In genomic region chr22:40626826-40627225, GRCh38 we compare ENCODE assay signal across 30 cellular contexts. TPM values are rescaled to one million over a fixed set of nuclear protein-coding genes. Genes with fewer than 3 reads are reported as not detected.
DNase-seq lines count a peak whose midpoint lies in the region; ATAC-seq and TF ChIP-seq lines count a peak whose summit lies in the region.
"Had no signal": no experiment of that assay in that cellular context is flagged by ENCODE, and none has a peak within 500 bp of the region (broad histone marks: within the 10 kb centered on the region; RNA-seq: fewer than 3 reads in every experiment).

No MANE protein-coding gene starts in this region.

- H3K4me1 Mint-ChIP-seq in MCF 10A (ENCODE audit: insufficient read depth, unreplicated experiment) (peaks cover 36% of the 10 kb centered on the region), WTC11 (peaks cover 19% of the 10 kb centered on the region)
- peaks cover 55% of the 10 kb centered on the region for H3K4me1 Mint-ChIP-seq in stimulated activated memory B cell treated with anti-CD40 and anti-IgM and Interleukin-4, amounts not matched to agents 10 μg/mL and 1 μg/mL and 100 μg/mL, for 72 hours

- POLR2A ChIA-PET in MCF 10A (lab: Yijun Ruan, JAX) (interaction anchor here (0.9 to 3.2 kb wide), 14 partner anchors 10 to 190 kb away, joined by 3 to 32 read pairs (median 6); partner anchors contain the start of gene MRTFA), WTC11 (lab: Charles Lee) (no interaction called here)

- WGBS in mammary epithelial cell (ENCODE audit: low coverage, missing lambda C conversion rate): 100% methylated on average over 1 of the region's 1 CpG
- WGBS in suprapubic skin: 100% methylated on average over 1 of the region's 1 CpG

- H3K4me3 Mint-ChIP-seq in MCF 10A (ENCODE audit: unreplicated experiment) (no peak overlapping the region), WTC11 (no peak overlapping the region)
- no peak overlapping the region for H3K4me3 Mint-ChIP-seq in stimulated activated memory B cell treated with anti-CD40 and anti-IgM and Interleukin-4, amounts not matched to agents 10 μg/mL and 1 μg/mL and 100 μg/mL, for 72 hours
- H3K4me3 Mint-ChIP-seq: CD14-positive monocyte; CD8-positive, alpha-beta memory T cell had no signal

- peaks cover 95% of the 10 kb centered on the region for H3K79me2 ChIP-seq in mammary epithelial cell (ENCODE audit: insufficient read depth, low read length)

- no peaks in the 10 kb centered on the region for H3K36me3 Mint-ChIP-seq in MCF 10A (ENCODE audit: insufficient read depth, unreplicated experiment)
- peaks cover 9% of the 10 kb centered on the region for H3K36me3 Mint-ChIP-seq in WTC11
- H3K36me3 Mint-ChIP-seq in stimulated activated memory B cell treated with anti-CD40 and anti-IgM and Interleukin-4, amounts not matched to agents 10 μg/mL and 1 μg/mL and 100 μg/mL, for 72 hours: peaks cover 13% of the 10 kb centered on the region

- H3K9me3 ChIP-seq in mammary epithelial cell (replicated peaks; ENCODE audit: insufficient read depth, low read length) (no peaks in the 10 kb centered on the region), suprapubic skin (no peaks in the 10 kb centered on the region)
- H3K9me3 ChIP-seq: BE2C had no signal

- no TSS peak for BruUV-seq in MCF 10A (replicated peaks; lab: Mats Ljungman, UMichigan)
- no TSS peak for BruUV-seq in mammary epithelial cell (replicated peaks; lab: Mats Ljungman, UMichigan)

- H3K9ac ChIP-seq in mammary epithelial cell (ENCODE audit: insufficient read depth, low read length): no peak overlapping the region

- in situ Hi-C loops in mammary epithelial cell (cut with MboI; ENCODE audit: low sequenced_read_pairs in 2 of 2): no loop called here

- H3K27me3 Mint-ChIP-seq in MCF 10A (ENCODE audit: insufficient read depth, unreplicated experiment): no peaks in the 10 kb centered on the region
- H3K27me3 Mint-ChIP-seq in WTC11 (ENCODE audit: low read depth): no peaks in the 10 kb centered on the region
- no peaks in the 10 kb centered on the region for H3K27me3 Mint-ChIP-seq in stimulated activated memory B cell treated with anti-CD40 and anti-IgM and Interleukin-4, amounts not matched to agents 10 μg/mL and 1 μg/mL and 100 μg/mL, for 72 hours
- H3K27me3 Mint-ChIP-seq: CD8-positive, alpha-beta memory T cell had no signal

- H3K27ac Mint-ChIP-seq in MCF 10A (ENCODE audit: low read depth, unreplicated experiment) (peak overlapping the region; percentile 65), WTC11 (peak overlapping the region; percentile 60; the same call in 1 of the 2 replicates)
- H3K27ac Mint-ChIP-seq in stimulated activated memory B cell treated with anti-CD40 and anti-IgM and Interleukin-4, amounts not matched to agents 10 μg/mL and 1 μg/mL and 100 μg/mL, for 72 hours: no peak overlapping the region

- dilution Hi-C loops in mammary epithelial cell (cut with HindIII; ENCODE audit: low sequenced_read_pairs): loop anchor here (5.0 kb wide), 1 partner anchor 60 kb away; no protein-coding TSS in a partner anchor

- CTCF ChIA-PET in MCF 10A (lab: Yijun Ruan, JAX) (interaction anchor here (0.8 to 1.1 kb wide), 4 partner anchors 8 to 190 kb away, joined by 3 to 6 read pairs (median 3); no protein-coding TSS in a partner anchor), mammary epithelial cell (lab: Charles Lee; ENCODE audit: low non-redundant PET) (no interaction called here), WTC11 (lab: Charles Lee) (no interaction called here)

- H3K4me2 ChIP-seq in mammary epithelial cell (ENCODE audit: insufficient read depth, low read depth, low read length): no peak overlapping the region
- H3K4me2 ChIP-seq: PC-9 had no signal

- no peak for TF ChIP-seq EP300 in suprapubic skin (IDR thresholded peaks at IDR 0.05)

- intact Hi-C loops in MCF 10A (cut with micrococcal nuclease): no loop called here
- intact Hi-C loops in mammary epithelial cell (cut with micrococcal nuclease): no loop called here

- H3K4me1 ChIP-seq in mammary epithelial cell (ENCODE audit: insufficient read depth, low read length) (peaks cover 22% of the 10 kb centered on the region), suprapubic skin (peaks cover 30% of the 10 kb centered on the region)
- H3K4me1 ChIP-seq: BE2C had no signal

- no peak overlapping the region for H2AFZ ChIP-seq in mammary epithelial cell (ENCODE audit: low read depth, low read length)
- H2AFZ ChIP-seq: PC-9 had no signal

- H3K4me3 ChIP-seq in mammary epithelial cell (replicated peaks in 1 of 3; ENCODE audit: insufficient read depth in 1 of 3, low read depth in 2 of 3, low read length in 3 of 3) (no peak overlapping the region), suprapubic skin (no peak overlapping the region)
- H3K4me3 ChIP-seq: K562, PC-9 had no signal

- H3K27me3 ChIP-seq in mammary epithelial cell (ENCODE audit: insufficient read depth, low read length) (no peaks in the 10 kb centered on the region), suprapubic skin (no peaks in the 10 kb centered on the region)
- H3K27me3 ChIP-seq: BE2C had no signal

- H3K36me3 ChIP-seq in mammary epithelial cell (ENCODE audit: insufficient read depth, low read length): no peaks in the 10 kb centered on the region
- no peaks in the 10 kb centered on the region for H3K36me3 ChIP-seq in suprapubic skin
- H3K36me3 ChIP-seq: BE2C had no signal

- peaks cover 9% of the 10 kb centered on the region for H3K9me3 Mint-ChIP-seq in MCF 10A (ENCODE audit: unreplicated experiment)
- H3K9me3 Mint-ChIP-seq in WTC11: peaks cover 10% of the 10 kb centered on the region
- peaks cover 7% of the 10 kb centered on the region for H3K9me3 Mint-ChIP-seq in stimulated activated memory B cell treated with anti-CD40 and anti-IgM and Interleukin-4, amounts not matched to agents 10 μg/mL and 1 μg/mL and 100 μg/mL, for 72 hours

- no peak overlapping the region for H3K27ac ChIP-seq in mammary epithelial cell (ENCODE audit: insufficient read depth, low read depth, low read length)
- H3K27ac ChIP-seq in suprapubic skin: no peak overlapping the region
- H3K27ac ChIP-seq: 22Rv1, PC-9 had no signal

- DNase-seq in MCF 10A (ENCODE audit: unreplicated experiment) (no peak), mammary epithelial cell (no peak), WTC11 (ENCODE audit: low spot score) (no peak), fibroblast of peridontal ligament (ENCODE audit: extremely low read depth) (peak; percentile 35), SK-N-DZ (ENCODE audit: low spot score) (no peak), suprapubic skin (ENCODE audit: low spot score in 2 of 2) (no peak)
- DNase-seq: BE2C; CD8-positive, alpha-beta memory T cell; DMS 273 treated with DMSO at 0.1 percent for 48 hours; DMS79 treated with DMSO at 0.1 percent for 48 hours; Kasumi-1; MV-4-11; NCI-H1105; NCI-H1436 treated with DMSO at 0.1 percent for 48 hours; NCI-H187 treated with DMSO at 0.1 percent for 48 hours; NCI-H2171 treated with DMSO at 0.1 percent for 48 hours; NCI-H345; NCI-H524; NCI-H82; NK-92 treated with Interleukin-12 subunit alpha and Interleukin-12 subunit beta, amount 100 ng/mL, for 24 hours; PC-9; SHP77 had no signal

- H4K20me1 ChIP-seq in mammary epithelial cell (ENCODE audit: insufficient read depth, low read length): no peaks in the 10 kb centered on the region

- no peak for TF ChIP-seq POLR2A in suprapubic skin (IDR thresholded peaks at IDR 0.05)

- no peak for ATAC-seq in WTC11
- ATAC-seq in HG03139 (IDR thresholded peaks at IDR 0.05; ENCODE audit: unreplicated experiment): no peak
- no peak for ATAC-seq in stimulated activated memory B cell treated with anti-CD40 and anti-IgM and Interleukin-4, amounts not matched to agents 10 μg/mL and 1 μg/mL and 100 μg/mL, for 72 hours
- ATAC-seq: HepG2 had no signal

- no peak for TF ChIP-seq CTCF in MCF 10A (IDR thresholded peaks at IDR 0.05; ENCODE audit: unreplicated experiment)
- no peak for TF ChIP-seq CTCF in mammary epithelial cell (conservative IDR thresholded peaks at IDR 0.05 in 1 of 2, IDR thresholded peaks at IDR 0.05 in 1 of 2; ENCODE audit: extremely low read depth in 1 of 2, insufficient read depth in 1 of 2, low read depth in 1 of 2, low read length in 2 of 2)
- TF ChIP-seq CTCF in WTC11 (IDR thresholded peaks at IDR 0.05): no peak
- TF ChIP-seq CTCF in suprapubic skin (IDR thresholded peaks at IDR 0.05): no peak

TF ChIP-seq in WTC11, 78 proteins besides CTCF, POLR2A, EP300 and RAD21 (continues in another document):
- TF ChIP-seq, protein P1, sequence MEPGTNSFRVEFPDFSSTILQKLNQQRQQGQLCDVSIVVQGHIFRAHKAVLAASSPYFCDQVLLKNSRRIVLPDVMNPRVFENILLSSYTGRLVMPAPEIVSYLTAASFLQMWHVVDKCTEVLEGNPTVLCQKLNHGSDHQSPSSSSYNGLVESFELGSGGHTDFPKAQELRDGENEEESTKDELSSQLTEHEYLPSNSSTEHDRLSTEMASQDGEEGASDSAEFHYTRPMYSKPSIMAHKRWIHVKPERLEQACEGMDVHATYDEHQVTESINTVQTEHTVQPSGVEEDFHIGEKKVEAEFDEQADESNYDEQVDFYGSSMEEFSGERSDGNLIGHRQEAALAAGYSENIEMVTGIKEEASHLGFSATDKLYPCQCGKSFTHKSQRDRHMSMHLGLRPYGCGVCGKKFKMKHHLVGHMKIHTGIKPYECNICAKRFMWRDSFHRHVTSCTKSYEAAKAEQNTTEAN (CRISPR knock-in tag; IDR thresholded peaks at IDR 0.05): no peak
- TF ChIP-seq HMGA2 (CRISPR knock-in tag; IDR thresholded peaks at IDR 0.05): no peak
- TF ChIP-seq ZNF121 (CRISPR knock-in tag; IDR thresholded peaks at IDR 0.05): no peak
- TF ChIP-seq ZNF232 (CRISPR knock-in tag; IDR thresholded peaks at IDR 0.05): no peak
- no peak for TF ChIP-seq ZNF671 (CRISPR knock-in tag; IDR thresholded peaks at IDR 0.05)

RNA-seq across cellular contexts. Expression of gene MRTFA, which starts 9.7 kb away (rescaled TPM):
- total RNA-seq in MCF 10A (2022) (47.2 and 52.7 TPM in 2 replicates), mammary epithelial cell (10 to 100 TPM; 51.0 to 75.7 TPM), WTC11 (2021) (39.7 to 49.8 TPM (median 48.4 TPM) in 3 replicates), suprapubic skin (100 to 1,000 TPM in 1 of 4 donors, 10 to 100 TPM in 3; 81.6 to 109 (median 94.5) TPM)
- polyA plus RNA-seq in mammary epithelial cell: 8.3 TPM
- 137 TPM for polyA minus RNA-seq in mammary epithelial cell
- 23.9 and 44.0 TPM in 2 replicates for polyA plus RNA-seq in SK-N-DZ (2014; cell fraction: cytosol; rRNA removed)
- 12.4 and 27.9 TPM in 2 replicates for polyA plus RNA-seq in SK-N-DZ (2014; cell fraction: nucleus; rRNA removed)

RNA-seq across cellular contexts. Expression of gene MCHR1, which starts 52.5 kb away (rescaled TPM):
- total RNA-seq in MCF 10A (2022) (not detected in 2 replicates), mammary epithelial cell (under 1 TPM; 0.14 to 0.50 TPM), WTC11 (2021) (0.57 to 1.0 TPM (median 0.69 TPM) in 3 replicates), suprapubic skin (1 to 10 TPM in 1 of 4 donors, under 1 TPM in 2, not detected in 1; 0.64 to 2.1 (median 0.81) TPM)
- 0.10 TPM for polyA plus RNA-seq in mammary epithelial cell
- not detected for polyA minus RNA-seq in mammary epithelial cell
- 4.7 and 5.7 TPM in 2 replicates for polyA plus RNA-seq in SK-N-DZ (2014; cell fraction: cytosol; rRNA removed)
- 2.0 and 3.5 TPM in 2 replicates for polyA plus RNA-seq in SK-N-DZ (2014; cell fraction: nucleus; rRNA removed)
- total RNA-seq: CD8-positive, alpha-beta memory T cell; K562; RPMI7951; SK-MEL-5 had no signal
- polyA plus RNA-seq: CD8-positive, alpha-beta memory T cell had no signal
